In the genomic region with DNA sequence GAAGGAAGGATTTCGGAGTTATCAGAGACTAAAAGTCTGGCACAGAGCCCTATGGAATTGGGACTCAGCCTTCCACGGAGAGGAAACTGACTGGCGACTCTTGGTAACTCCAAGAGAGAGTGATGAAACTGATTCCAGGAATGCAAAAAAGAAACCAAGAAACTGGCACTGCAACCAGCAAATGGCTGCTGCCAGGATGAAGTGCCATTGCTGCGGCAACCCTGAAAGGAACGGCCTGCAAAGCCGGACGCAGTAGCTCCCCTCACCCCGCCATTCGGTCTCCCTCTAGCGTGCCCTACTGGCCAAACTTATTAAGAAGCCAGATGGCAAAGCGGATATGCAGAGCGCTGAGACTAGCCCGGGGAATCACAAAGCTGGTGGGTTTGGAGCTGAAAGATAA, we compare ENCODE assay signal across 8 cellular contexts.
DNase-seq lines count a peak whose midpoint lies in the region; ATAC-seq, FAIRE-seq and TF ChIP-seq lines count a peak whose summit lies in the region.

No MANE protein-coding gene starts in this region.

- H3K27ac ChIP-seq in kidney (ENCODE audit: low read depth in 2 of 2, low read length in 2 of 2) = no peak overlapping the region
- peak overlapping the region in 3 of 5 donors; percentile 28 to 38 (median 31) for H3K27ac ChIP-seq in stomach

- peak; percentile 35 for DNase-seq in activated naive CD4-positive, alpha-beta T cell treated with anti-CD3 and anti-CD28 coated beads for 36 hours
- DNase-seq in activated naive CD4-positive, alpha-beta T cell treated with Interleukin-2 at 50 U/mL for 16 hours = no peak
- DNase-seq in NCI-H2227 treated with DMSO at 0.1 percent for 48 hours (lab: John Stamatoyannopoulos, UW) (peak; percentile 64), chondrocyte (ENCODE audit: low spot score) (no peak), kidney (peak; percentile 79), stomach (peak; percentile 61), HTR-8/SVneo (ENCODE audit: insufficient read length, low spot score) (no peak)

- H3K9me3 Mint-ChIP-seq in activated naive CD4-positive, alpha-beta T cell treated with anti-CD3 and anti-CD28 coated beads for 36 hours = no peaks in the 10 kb centered on the region
- H3K9me3 Mint-ChIP-seq in chondrocyte (ENCODE audit: low read depth) = no peaks in the 10 kb centered on the region

- peak overlapping the region in 1 of 2 donors; percentile 3 for H3K9ac ChIP-seq in kidney (ENCODE audit: low read length in 2 of 2)

- peak; percentile 57 for ATAC-seq in HG02610 (IDR thresholded peaks at IDR 0.05; ENCODE audit: unreplicated experiment)

- intact Hi-C loops in activated naive CD4-positive, alpha-beta T cell treated with anti-CD3 and anti-CD28 coated beads for 36 hours (cut with micrococcal nuclease) = no loop called here
- intact Hi-C loops in kidney (cut with DNase I) (no loop called here), stomach (cut with DNase I; ENCODE audit: low total_unique reads) (no loop called here)

- no peak for TF ChIP-seq POLR2A in stomach (IDR thresholded peaks at IDR 0.05)

- TF ChIP-seq CTCF in chondrocyte (IDR thresholded peaks at IDR 0.05) (peak; percentile 83), kidney (IDR thresholded peaks at IDR 0.05; ENCODE audit: borderline replicate concordance, extremely low read depth, insufficient read depth) (peak; percentile 58), stomach (IDR thresholded peaks at IDR 0.05) (peak in 5 of 7 experiments; percentile 18 to 53 (median 37))

- no peak for TF ChIP-seq EP300 in stomach (IDR thresholded peaks at IDR 0.05)

- FAIRE-seq in kidney (lab: Jason Lieb, UNC) = no peak
- no peak for FAIRE-seq in HTR-8/SVneo (lab: Jason Lieb, UNC)

- H3K4me3 ChIP-seq in kidney (ENCODE audit: low read length in 2 of 2) (peak overlapping the region; percentile 59 to 70), stomach (peak overlapping the region; percentile 28 to 37 (median 33))

- CTCF ChIA-PET in activated naive CD4-positive, alpha-beta T cell treated with anti-CD3 and anti-CD28 coated beads for 36 hours (lab: Charles Lee) = no interaction called here

- H3K9me3 ChIP-seq in kidney (ENCODE audit: control insufficient read depth in 1 of 2, low read length in 2 of 2) (no peaks in the 10 kb centered on the region), stomach (no peaks in the 10 kb centered on the region)

- H3K36me3 ChIP-seq in kidney (ENCODE audit: control insufficient read depth in 1 of 2, insufficient read depth in 2 of 2, low read length in 2 of 2) = no peaks in the 10 kb centered on the region
- H3K36me3 ChIP-seq in stomach = no peaks in the 10 kb centered on the region

- WGBS in stomach, 5 donors = 24 to 38% (median 35%) methylated on average over 13 of the region's 13 CpGs

- H3K36me3 Mint-ChIP-seq in activated naive CD4-positive, alpha-beta T cell treated with anti-CD3 and anti-CD28 coated beads for 36 hours (ENCODE audit: low read depth) = no peaks in the 10 kb centered on the region
- H3K36me3 Mint-ChIP-seq in chondrocyte (ENCODE audit: low read depth) = peaks cover 1% of the 10 kb centered on the region

- no peaks in the 10 kb centered on the region for H3K27me3 Mint-ChIP-seq in activated naive CD4-positive, alpha-beta T cell treated with anti-CD3 and anti-CD28 coated beads for 36 hours (ENCODE audit: low read depth)
- H3K27me3 Mint-ChIP-seq in chondrocyte (ENCODE audit: low read depth) = no peaks in the 10 kb centered on the region

- H3K4me1 ChIP-seq in kidney (ENCODE audit: control insufficient read depth in 1 of 2, insufficient read depth in 1 of 2, low read depth in 1 of 2, low read length in 2 of 2) (no peaks in the 10 kb centered on the region), stomach (peaks cover 0 to 16% (median 8%) of the 10 kb centered on the region in 4 donors)

- no peak overlapping the region for H3K27ac Mint-ChIP-seq in activated naive CD4-positive, alpha-beta T cell treated with anti-CD3 and anti-CD28 coated beads for 36 hours
- peak overlapping the region; percentile 80 for H3K27ac Mint-ChIP-seq in chondrocyte (ENCODE audit: unreplicated experiment)

- H3K4me1 Mint-ChIP-seq in activated naive CD4-positive, alpha-beta T cell treated with anti-CD3 and anti-CD28 coated beads for 36 hours (ENCODE audit: low read depth) = no peaks in the 10 kb centered on the region
- H3K4me1 Mint-ChIP-seq in chondrocyte (ENCODE audit: low read depth) = peaks cover 28% of the 10 kb centered on the region

- no peak overlapping the region for H3K4me3 Mint-ChIP-seq in activated naive CD4-positive, alpha-beta T cell treated with anti-CD3 and anti-CD28 coated beads for 36 hours
- peak overlapping the region; percentile 63 for H3K4me3 Mint-ChIP-seq in chondrocyte (ENCODE audit: unreplicated experiment)

- H3K27me3 ChIP-seq in stomach = no peaks in the 10 kb centered on the region

Comparison
In these comparisons a context has a peak if more than half of its experiments do, and no peak if none do; other contexts are left out.
1. DNase-seq: peak in activated naive CD4-positive, alpha-beta T cell treated with anti-CD3 and anti-CD28 coated beads for 36 hours (single experiment), NCI-H2227 treated with DMSO at 0.1 percent for 48 hours (single experiment), kidney (single experiment) and stomach (single experiment); none in activated naive CD4-positive, alpha-beta T cell treated with Interleukin-2 at 50 U/mL for 16 hours (single experiment), chondrocyte (single experiment) and HTR-8/SVneo (single experiment).
2. H3K27ac ChIP-seq: peak in stomach (3 of 5); none in kidney (0 of 2).
3. Peak in every context shown above with its lines, with median percentiles within 50 percentile points of each other: CTCF ChIP-seq.